In the genomic region with DNA sequence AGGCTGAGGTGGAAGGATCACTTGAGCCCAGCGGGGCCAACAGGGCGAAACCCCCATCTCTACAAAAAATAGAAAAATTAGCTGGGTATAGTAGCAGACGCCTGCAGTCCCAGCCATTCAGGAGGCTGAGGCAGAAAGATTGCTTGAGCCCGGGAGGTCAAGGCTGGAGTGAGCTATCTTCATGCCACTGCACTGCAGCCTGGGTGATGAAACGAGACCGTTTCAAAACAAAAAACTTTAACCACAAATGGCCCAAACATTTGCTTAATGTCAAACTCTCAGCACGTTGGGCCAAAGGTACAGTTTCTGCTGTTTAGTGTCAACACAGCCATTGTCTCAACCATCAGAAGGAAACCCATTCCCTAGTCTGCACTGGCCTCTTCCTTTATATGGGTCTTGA, we compare ENCODE assay signal across 1 cellular context.
TF ChIP-seq lines count a peak whose summit lies in the region.

No MANE protein-coding gene starts in this region.

TF ChIP-seq in HepG2, 621 proteins besides CTCF, POLR2A, EP300 and RAD21 (continued from another document):
- TF ChIP-seq ZBTB40 (IDR thresholded peaks at IDR 0.05) (peak; percentile 54; the same call in 1 of the 2 replicates), ZBTB40 (CRISPR knock-in tag; IDR thresholded peaks at IDR 0.05) (peak; percentile 98), ZFP1 (CRISPR knock-in tag; IDR thresholded peaks at IDR 0.05) (peak; percentile 87; the same call in 1 of the 2 replicates), NR2F6 (IDR thresholded peaks at IDR 0.05) (peak; percentile 39; the same call in 1 of the 2 replicates), NR2F6 (CRISPR knock-in tag; IDR thresholded peaks at IDR 0.05) (no peak), ATF4 (CRISPR knock-in tag; IDR thresholded peaks at IDR 0.05) (0 out of 4 replicates have a peak, but pooled peaks of 1 of the 2 experiments have one; percentile 25)
